8 cellular contexts compared by ENCODE assay signal in genomic region chr21:42818328-42818749, GRCh38.
DNase-seq lines count a peak whose midpoint lies in the region; ATAC-seq, FAIRE-seq and TF ChIP-seq lines count a peak whose summit lies in the region.

No MANE protein-coding gene starts in this region.

- TF ChIP-seq CTCF in 22Rv1 (IDR thresholded peaks at IDR 0.05) = peak; percentile 87
- TF ChIP-seq CTCF in RWPE2 (IDR thresholded peaks at IDR 0.05; ENCODE audit: poor library complexity, severe bottlenecking) = peak; percentile 78

- no peak overlapping the region for H3K27ac Mint-ChIP-seq in activated naive CD4-positive, alpha-beta T cell treated with anti-CD3 and anti-CD28 coated beads, Interleukin-2, amount 50 U/mL, for 72 hours

- peaks cover 0 to 4% of the 10 kb centered on the region in 2 donors for H3K9me3 Mint-ChIP-seq in activated naive CD4-positive, alpha-beta T cell treated with anti-CD3 and anti-CD28 coated beads, Interleukin-2, amount 50 U/mL, for 72 hours

- H3K27ac ChIP-seq in 22Rv1 (no peak overlapping the region), RWPE2 (ENCODE audit: poor library complexity, severe bottlenecking) (no peak overlapping the region)

- peaks cover 0 to 6% of the 10 kb centered on the region in 2 donors for H3K36me3 Mint-ChIP-seq in activated naive CD4-positive, alpha-beta T cell treated with anti-CD3 and anti-CD28 coated beads, Interleukin-2, amount 50 U/mL, for 72 hours

- peaks cover 20% of the 10 kb centered on the region for H3K9me3 ChIP-seq in RWPE2 (ENCODE audit: severe bottlenecking)

- H3K27me3 ChIP-seq in RWPE2 (ENCODE audit: insufficient read depth, poor library complexity, severe bottlenecking) = peaks cover 11% of the 10 kb centered on the region

- H3K4me3 ChIP-seq in RWPE2 (ENCODE audit: severe bottlenecking) = no peak overlapping the region

- no peaks in the 10 kb centered on the region for H3K4me1 ChIP-seq in RWPE2 (ENCODE audit: insufficient read depth, poor library complexity, severe bottlenecking)

- DNase-seq in GM18507 (ENCODE audit: extremely low spot score, insufficient read length, low read depth) (no peak), RWPE2 (ENCODE audit: low spot score) (no peak), cardiac septum (ENCODE audit: low spot score) (peak; percentile 86), sciatic nerve (ENCODE audit: low spot score) (peak; percentile 79), OCI-M2 (lab: John Stamatoyannopoulos, UW; ENCODE audit: unreplicated experiment) (no peak)
- peak in 1 of 2 donors; percentile 65 for DNase-seq in activated naive CD4-positive, alpha-beta T cell treated with anti-CD3 and anti-CD28 coated beads, Interleukin-2, amount 50 U/mL, for 72 hours (ENCODE audit: low spot score in 2 of 2)

- H3K36me3 ChIP-seq in RWPE2 (ENCODE audit: low read depth) = no peaks in the 10 kb centered on the region

- ATAC-seq in RWPE2 (ENCODE audit: low read depth) (peak; percentile 82), sciatic nerve (peak; percentile 83), GM19351 (IDR thresholded peaks at IDR 0.05; ENCODE audit: unreplicated experiment) (no peak)
- peak; percentile 77 to 85 for ATAC-seq in activated naive CD4-positive, alpha-beta T cell treated with anti-CD3 and anti-CD28 coated beads, Interleukin-2, amount 50 U/mL, for 72 hours

- intact Hi-C loops in cardiac septum (cut with DNase I) = loop anchor here (2.0 to 10.0 kb wide), 3 partner anchors 166 to 674 kb away; partner anchors contain the start of gene PDE9A
- intact Hi-C loops in sciatic nerve (cut with DNase I) = loop anchor here (5.0 kb wide), 1 partner anchor 226 kb away; no protein-coding TSS in a partner anchor

- peak; percentile 48 for FAIRE-seq in GM18507 (lab: Jason Lieb, UNC)

Comparison
In these comparisons a context has a peak if more than half of its experiments do, and no peak if none do; other contexts are left out.
1. DNase-seq: peak in cardiac septum (single experiment) and sciatic nerve (single experiment); none in GM18507 (single experiment), RWPE2 (single experiment) and OCI-M2 (single experiment).